ENCODE assay signal across 1 cellular context in genomic region chr17:68733241-68734176, GRCh38.
A peak's percentile ranks its signal among the peaks of the same experiment; 100 is the strongest.
TF ChIP-seq lines count a peak whose summit lies in the region.

No MANE protein-coding gene starts in this region.

TF ChIP-seq in HepG2, 621 proteins besides CTCF, POLR2A, EP300 and RAD21 (continued from another document and continues in another):
- TF ChIP-seq, protein P1, sequence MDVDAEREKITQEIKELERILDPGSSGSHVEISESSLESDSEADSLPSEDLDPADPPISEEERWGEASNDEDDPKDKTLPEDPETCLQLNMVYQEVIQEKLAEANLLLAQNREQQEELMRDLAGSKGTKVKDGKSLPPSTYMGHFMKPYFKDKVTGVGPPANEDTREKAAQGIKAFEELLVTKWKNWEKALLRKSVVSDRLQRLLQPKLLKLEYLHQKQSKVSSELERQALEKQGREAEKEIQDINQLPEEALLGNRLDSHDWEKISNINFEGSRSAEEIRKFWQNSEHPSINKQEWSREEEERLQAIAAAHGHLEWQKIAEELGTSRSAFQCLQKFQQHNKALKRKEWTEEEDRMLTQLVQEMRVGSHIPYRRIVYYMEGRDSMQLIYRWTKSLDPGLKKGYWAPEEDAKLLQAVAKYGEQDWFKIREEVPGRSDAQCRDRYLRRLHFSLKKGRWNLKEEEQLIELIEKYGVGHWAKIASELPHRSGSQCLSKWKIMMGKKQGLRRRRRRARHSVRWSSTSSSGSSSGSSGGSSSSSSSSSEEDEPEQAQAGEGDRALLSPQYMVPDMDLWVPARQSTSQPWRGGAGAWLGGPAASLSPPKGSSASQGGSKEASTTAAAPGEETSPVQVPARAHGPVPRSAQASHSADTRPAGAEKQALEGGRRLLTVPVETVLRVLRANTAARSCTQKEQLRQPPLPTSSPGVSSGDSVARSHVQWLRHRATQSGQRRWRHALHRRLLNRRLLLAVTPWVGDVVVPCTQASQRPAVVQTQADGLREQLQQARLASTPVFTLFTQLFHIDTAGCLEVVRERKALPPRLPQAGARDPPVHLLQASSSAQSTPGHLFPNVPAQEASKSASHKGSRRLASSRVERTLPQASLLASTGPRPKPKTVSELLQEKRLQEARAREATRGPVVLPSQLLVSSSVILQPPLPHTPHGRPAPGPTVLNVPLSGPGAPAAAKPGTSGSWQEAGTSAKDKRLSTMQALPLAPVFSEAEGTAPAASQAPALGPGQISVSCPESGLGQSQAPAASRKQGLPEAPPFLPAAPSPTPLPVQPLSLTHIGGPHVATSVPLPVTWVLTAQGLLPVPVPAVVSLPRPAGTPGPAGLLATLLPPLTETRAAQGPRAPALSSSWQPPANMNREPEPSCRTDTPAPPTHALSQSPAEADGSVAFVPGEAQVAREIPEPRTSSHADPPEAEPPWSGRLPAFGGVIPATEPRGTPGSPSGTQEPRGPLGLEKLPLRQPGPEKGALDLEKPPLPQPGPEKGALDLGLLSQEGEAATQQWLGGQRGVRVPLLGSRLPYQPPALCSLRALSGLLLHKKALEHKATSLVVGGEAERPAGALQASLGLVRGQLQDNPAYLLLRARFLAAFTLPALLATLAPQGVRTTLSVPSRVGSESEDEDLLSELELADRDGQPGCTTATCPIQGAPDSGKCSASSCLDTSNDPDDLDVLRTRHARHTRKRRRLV (CRISPR knock-in tag; IDR thresholded peaks at IDR 0.05), result no peak
- TF ChIP-seq WIZ (CRISPR knock-in tag; IDR thresholded peaks at IDR 0.05), result 0 out of 2 replicates have a peak, but pooled peaks have one; percentile 26
- TF ChIP-seq, protein P2, sequence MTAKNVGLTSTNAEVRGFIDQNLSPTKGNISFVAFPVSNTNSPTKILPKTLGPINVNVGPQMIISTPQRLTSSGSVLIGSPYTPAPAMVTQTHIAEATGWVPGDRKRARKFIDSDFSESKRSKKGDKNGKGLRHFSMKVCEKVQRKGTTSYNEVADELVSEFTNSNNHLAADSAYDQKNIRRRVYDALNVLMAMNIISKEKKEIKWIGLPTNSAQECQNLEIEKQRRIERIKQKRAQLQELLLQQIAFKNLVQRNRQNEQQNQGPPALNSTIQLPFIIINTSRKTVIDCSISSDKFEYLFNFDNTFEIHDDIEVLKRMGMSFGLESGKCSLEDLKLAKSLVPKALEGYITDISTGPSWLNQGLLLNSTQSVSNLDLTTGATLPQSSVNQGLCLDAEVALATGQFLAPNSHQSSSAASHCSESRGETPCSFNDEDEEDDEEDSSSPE (CRISPR knock-in tag; IDR thresholded peaks at IDR 0.05), result peak; percentile 58; the same call in 1 of the 2 replicates
- TF ChIP-seq, protein P3, sequence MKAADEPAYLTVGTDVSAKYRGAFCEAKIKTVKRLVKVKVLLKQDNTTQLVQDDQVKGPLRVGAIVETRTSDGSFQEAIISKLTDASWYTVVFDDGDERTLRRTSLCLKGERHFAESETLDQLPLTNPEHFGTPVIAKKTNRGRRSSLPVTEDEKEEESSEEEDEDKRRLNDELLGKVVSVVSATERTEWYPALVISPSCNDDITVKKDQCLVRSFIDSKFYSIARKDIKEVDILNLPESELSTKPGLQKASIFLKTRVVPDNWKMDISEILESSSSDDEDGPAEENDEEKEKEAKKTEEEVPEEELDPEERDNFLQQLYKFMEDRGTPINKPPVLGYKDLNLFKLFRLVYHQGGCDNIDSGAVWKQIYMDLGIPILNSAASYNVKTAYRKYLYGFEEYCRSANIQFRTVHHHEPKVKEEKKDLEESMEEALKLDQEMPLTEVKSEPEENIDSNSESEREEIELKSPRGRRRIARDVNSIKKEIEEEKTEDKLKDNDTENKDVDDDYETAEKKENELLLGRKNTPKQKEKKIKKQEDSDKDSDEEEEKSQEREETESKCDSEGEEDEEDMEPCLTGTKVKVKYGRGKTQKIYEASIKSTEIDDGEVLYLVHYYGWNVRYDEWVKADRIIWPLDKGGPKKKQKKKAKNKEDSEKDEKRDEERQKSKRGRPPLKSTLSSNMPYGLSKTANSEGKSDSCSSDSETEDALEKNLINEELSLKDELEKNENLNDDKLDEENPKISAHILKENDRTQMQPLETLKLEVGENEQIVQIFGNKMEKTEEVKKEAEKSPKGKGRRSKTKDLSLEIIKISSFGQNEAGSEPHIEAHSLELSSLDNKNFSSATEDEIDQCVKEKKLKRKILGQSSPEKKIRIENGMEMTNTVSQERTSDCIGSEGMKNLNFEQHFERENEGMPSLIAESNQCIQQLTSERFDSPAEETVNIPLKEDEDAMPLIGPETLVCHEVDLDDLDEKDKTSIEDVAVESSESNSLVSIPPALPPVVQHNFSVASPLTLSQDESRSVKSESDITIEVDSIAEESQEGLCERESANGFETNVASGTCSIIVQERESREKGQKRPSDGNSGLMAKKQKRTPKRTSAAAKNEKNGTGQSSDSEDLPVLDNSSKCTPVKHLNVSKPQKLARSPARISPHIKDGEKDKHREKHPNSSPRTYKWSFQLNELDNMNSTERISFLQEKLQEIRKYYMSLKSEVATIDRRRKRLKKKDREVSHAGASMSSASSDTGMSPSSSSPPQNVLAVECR (CRISPR knock-in tag; IDR thresholded peaks at IDR 0.05; ENCODE audit: borderline replicate concordance), result peak; percentile 3; the same call in 1 of the 2 replicates
- peak; percentile 35; the same call in 1 of the 2 replicates for TF ChIP-seq DRAP1 (CRISPR knock-in tag; IDR thresholded peaks at IDR 0.05)
- TF ChIP-seq ZNF768 (CRISPR knock-in tag; IDR thresholded peaks at IDR 0.05), result peak; percentile 56; the same call in 1 of the 2 replicates
- TF ChIP-seq, protein P4, sequence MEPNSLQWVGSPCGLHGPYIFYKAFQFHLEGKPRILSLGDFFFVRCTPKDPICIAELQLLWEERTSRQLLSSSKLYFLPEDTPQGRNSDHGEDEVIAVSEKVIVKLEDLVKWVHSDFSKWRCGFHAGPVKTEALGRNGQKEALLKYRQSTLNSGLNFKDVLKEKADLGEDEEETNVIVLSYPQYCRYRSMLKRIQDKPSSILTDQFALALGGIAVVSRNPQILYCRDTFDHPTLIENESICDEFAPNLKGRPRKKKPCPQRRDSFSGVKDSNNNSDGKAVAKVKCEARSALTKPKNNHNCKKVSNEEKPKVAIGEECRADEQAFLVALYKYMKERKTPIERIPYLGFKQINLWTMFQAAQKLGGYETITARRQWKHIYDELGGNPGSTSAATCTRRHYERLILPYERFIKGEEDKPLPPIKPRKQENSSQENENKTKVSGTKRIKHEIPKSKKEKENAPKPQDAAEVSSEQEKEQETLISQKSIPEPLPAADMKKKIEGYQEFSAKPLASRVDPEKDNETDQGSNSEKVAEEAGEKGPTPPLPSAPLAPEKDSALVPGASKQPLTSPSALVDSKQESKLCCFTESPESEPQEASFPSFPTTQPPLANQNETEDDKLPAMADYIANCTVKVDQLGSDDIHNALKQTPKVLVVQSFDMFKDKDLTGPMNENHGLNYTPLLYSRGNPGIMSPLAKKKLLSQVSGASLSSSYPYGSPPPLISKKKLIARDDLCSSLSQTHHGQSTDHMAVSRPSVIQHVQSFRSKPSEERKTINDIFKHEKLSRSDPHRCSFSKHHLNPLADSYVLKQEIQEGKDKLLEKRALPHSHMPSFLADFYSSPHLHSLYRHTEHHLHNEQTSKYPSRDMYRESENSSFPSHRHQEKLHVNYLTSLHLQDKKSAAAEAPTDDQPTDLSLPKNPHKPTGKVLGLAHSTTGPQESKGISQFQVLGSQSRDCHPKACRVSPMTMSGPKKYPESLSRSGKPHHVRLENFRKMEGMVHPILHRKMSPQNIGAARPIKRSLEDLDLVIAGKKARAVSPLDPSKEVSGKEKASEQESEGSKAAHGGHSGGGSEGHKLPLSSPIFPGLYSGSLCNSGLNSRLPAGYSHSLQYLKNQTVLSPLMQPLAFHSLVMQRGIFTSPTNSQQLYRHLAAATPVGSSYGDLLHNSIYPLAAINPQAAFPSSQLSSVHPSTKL (CRISPR knock-in tag; IDR thresholded peaks at IDR 0.05), result peak; percentile 75
- 0 out of 2 replicates have a peak, but pooled peaks have one; percentile 31 for TF ChIP-seq KDM2A (CRISPR knock-in tag; IDR thresholded peaks at IDR 0.05; ENCODE audit: borderline replicate concordance, low read depth)
- no peak for TF ChIP-seq ZNF503 (CRISPR knock-in tag; IDR thresholded peaks at IDR 0.05)
- no peak for TF ChIP-seq HES4 (CRISPR knock-in tag; IDR thresholded peaks at IDR 0.05; ENCODE audit: borderline replicate concordance)
- no peak for TF ChIP-seq ZNF619 (CRISPR knock-in tag; IDR thresholded peaks at IDR 0.05)
- peak; percentile 24; the same call in 1 of the 2 replicates for TF ChIP-seq ZNF230 (CRISPR knock-in tag; IDR thresholded peaks at IDR 0.05)
- peak; percentile 42; the same call in 1 of the 2 replicates for TF ChIP-seq GATAD2A (CRISPR knock-in tag; IDR thresholded peaks at IDR 0.05)
- TF ChIP-seq, protein P5, sequence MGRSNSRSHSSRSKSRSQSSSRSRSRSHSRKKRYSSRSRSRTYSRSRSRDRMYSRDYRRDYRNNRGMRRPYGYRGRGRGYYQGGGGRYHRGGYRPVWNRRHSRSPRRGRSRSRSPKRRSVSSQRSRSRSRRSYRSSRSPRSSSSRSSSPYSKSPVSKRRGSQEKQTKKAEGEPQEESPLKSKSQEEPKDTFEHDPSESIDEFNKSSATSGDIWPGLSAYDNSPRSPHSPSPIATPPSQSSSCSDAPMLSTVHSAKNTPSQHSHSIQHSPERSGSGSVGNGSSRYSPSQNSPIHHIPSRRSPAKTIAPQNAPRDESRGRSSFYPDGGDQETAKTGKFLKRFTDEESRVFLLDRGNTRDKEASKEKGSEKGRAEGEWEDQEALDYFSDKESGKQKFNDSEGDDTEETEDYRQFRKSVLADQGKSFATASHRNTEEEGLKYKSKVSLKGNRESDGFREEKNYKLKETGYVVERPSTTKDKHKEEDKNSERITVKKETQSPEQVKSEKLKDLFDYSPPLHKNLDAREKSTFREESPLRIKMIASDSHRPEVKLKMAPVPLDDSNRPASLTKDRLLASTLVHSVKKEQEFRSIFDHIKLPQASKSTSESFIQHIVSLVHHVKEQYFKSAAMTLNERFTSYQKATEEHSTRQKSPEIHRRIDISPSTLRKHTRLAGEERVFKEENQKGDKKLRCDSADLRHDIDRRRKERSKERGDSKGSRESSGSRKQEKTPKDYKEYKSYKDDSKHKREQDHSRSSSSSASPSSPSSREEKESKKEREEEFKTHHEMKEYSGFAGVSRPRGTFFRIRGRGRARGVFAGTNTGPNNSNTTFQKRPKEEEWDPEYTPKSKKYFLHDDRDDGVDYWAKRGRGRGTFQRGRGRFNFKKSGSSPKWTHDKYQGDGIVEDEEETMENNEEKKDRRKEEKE (IDR thresholded peaks at IDR 0.05), result no peak
- TF ChIP-seq ZKSCAN8 (CRISPR knock-in tag; IDR thresholded peaks at IDR 0.05; ENCODE audit: borderline replicate concordance), result 0 out of 2 replicates have a peak, but pooled peaks have one; percentile 31
- TF ChIP-seq FOXP4 (CRISPR knock-in tag; IDR thresholded peaks at IDR 0.05), result peak; percentile 55; the same call in 1 of the 2 replicates
- TF ChIP-seq ELF1 (CRISPR knock-in tag; IDR thresholded peaks at IDR 0.05), result peak; percentile 68
- TF ChIP-seq MIER3 (CRISPR knock-in tag; IDR thresholded peaks at IDR 0.05; ENCODE audit: borderline replicate concordance), result peak; percentile 29; the same call in 1 of the 2 replicates
- TF ChIP-seq MAFF (IDR thresholded peaks at IDR 0.05; ENCODE audit: low read depth, low read length), result 0 out of 2 replicates have a peak, but pooled peaks have one; percentile 11
- TF ChIP-seq THAP7 (CRISPR knock-in tag; IDR thresholded peaks at IDR 0.05), result peak; percentile 26; the same call in 1 of the 2 replicates
- TF ChIP-seq ZNF20 (CRISPR knock-in tag; IDR thresholded peaks at IDR 0.05), result no peak
- 0 out of 2 replicates have a peak, but pooled peaks have one; percentile 69 for TF ChIP-seq ZMAT3 (CRISPR knock-in tag; conservative IDR thresholded peaks at IDR 0.05)
- peak; percentile 88 for TF ChIP-seq PHF21A (CRISPR knock-in tag; IDR thresholded peaks at IDR 0.05)
- TF ChIP-seq CENPX (CRISPR knock-in tag; IDR thresholded peaks at IDR 0.05), result no peak
- TF ChIP-seq SOX6 (IDR thresholded peaks at IDR 0.05), result no peak
- peak; percentile 70 for TF ChIP-seq SOX6 (CRISPR knock-in tag; IDR thresholded peaks at IDR 0.05)
- TF ChIP-seq, protein P6, sequence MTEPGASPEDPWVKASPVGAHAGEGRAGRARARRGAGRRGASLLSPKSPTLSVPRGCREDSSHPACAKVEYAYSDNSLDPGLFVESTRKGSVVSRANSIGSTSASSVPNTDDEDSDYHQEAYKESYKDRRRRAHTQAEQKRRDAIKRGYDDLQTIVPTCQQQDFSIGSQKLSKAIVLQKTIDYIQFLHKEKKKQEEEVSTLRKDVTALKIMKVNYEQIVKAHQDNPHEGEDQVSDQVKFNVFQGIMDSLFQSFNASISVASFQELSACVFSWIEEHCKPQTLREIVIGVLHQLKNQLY (CRISPR knock-in tag; IDR thresholded peaks at IDR 0.05), result peak; percentile 30; the same call in 1 of the 2 replicates
- no peak for TF ChIP-seq NCOA5 (CRISPR knock-in tag; IDR thresholded peaks at IDR 0.05)
- peak; percentile 37; the same call in 1 of the 2 replicates for TF ChIP-seq HMG20A (CRISPR knock-in tag; IDR thresholded peaks at IDR 0.05; ENCODE audit: borderline replicate concordance)
- no peak for TF ChIP-seq FOXP1 (IDR thresholded peaks at IDR 0.05)
- peak; percentile 33; the same call in 1 of the 2 replicates for TF ChIP-seq FOXP1 (CRISPR knock-in tag; IDR thresholded peaks at IDR 0.05)
